ENCODE assay signal across 8 cellular contexts in genomic region chr21:44297525-44298290, GRCh38.
DNase-seq lines count a peak whose midpoint lies in the region; ATAC-seq and TF ChIP-seq lines count a peak whose summit lies in the region.

No MANE protein-coding gene starts in this region.

- CTCF ChIA-PET in AG04449 (lab: Yijun Ruan, JAX): interaction anchor here (0.7 to 4.5 kb wide), 9 partner anchors 11 to 150 kb away, joined by 3 to 36 read pairs (median 6); partner anchors contain the start of gene AIRE

- no peak for ATAC-seq in HG03108 (IDR thresholded peaks at IDR 0.05; ENCODE audit: unreplicated experiment)

- H3K27ac ChIP-seq in VCaP: no peak overlapping the region

- H3K4me3 ChIP-seq in AG04449 (ENCODE audit: low read depth, low read length): no peak overlapping the region; the same call in 1 of the 2 replicates

- DNase-seq in AG04449 (ENCODE audit: low read depth, low spot score): peak; percentile 23
- peak; percentile 95 for DNase-seq in GM20000 (ENCODE audit: low spot score)
- peak; percentile 82 for DNase-seq in NCI-H2196 (lab: John Stamatoyannopoulos, UW; ENCODE audit: unreplicated experiment)
- peak; percentile 38 for DNase-seq in brain pericyte (ENCODE audit: low read depth, low spot score)
- DNase-seq in iPS-NIHi11 (ENCODE audit: low spot score): peak; percentile 93
- DNase-seq in stimulated activated CD4-positive, alpha-beta T cell treated with anti-CD3 and anti-CD28 coated beads, Interleukin-12 subunit alpha, Interleukin-12 subunit beta, amount 100 ng/mL, for 4 hours: peak; percentile 71

- peak; percentile 86 for TF ChIP-seq CTCF in AG04449 (IDR thresholded peaks at IDR 0.05; ENCODE audit: insufficient read depth, low read length, missing control alignments)
- peak; percentile 72 for TF ChIP-seq CTCF in GM20000 (IDR thresholded peaks at IDR 0.05; ENCODE audit: extremely low read depth, missing control alignments)
- TF ChIP-seq CTCF in VCaP (conservative IDR thresholded peaks at IDR 0.05): peak; percentile 97

- POLR2A ChIA-PET in AG04449 (lab: Yijun Ruan, JAX): no interaction called here

Comparison
In these comparisons a context has a peak if more than half of its experiments do, and no peak if none do; other contexts are left out.
1. DNase-seq: peak in every context shown above with its lines; median percentile 95 in GM20000; 93 in iPS-NIHi11; 82 in NCI-H2196; 71 in stimulated activated CD4-positive, alpha-beta T cell treated with anti-CD3 and anti-CD28 coated beads, Interleukin-12 subunit alpha, Interleukin-12 subunit beta, amount 100 ng/mL, for 4 hours; 38 in brain pericyte; 23 in AG04449.